1 cellular context compared by ENCODE assay signal in genomic region chr2:106147159-106147558, GRCh38.
A peak's percentile ranks its signal among the peaks of the same experiment; 100 is the strongest.
TF ChIP-seq lines count a peak whose summit lies in the region.

No MANE protein-coding gene starts in this region.

TF ChIP-seq in SK-N-SH, 30 proteins besides CTCF, POLR2A, EP300 and RAD21 (continued from another document):
- TF ChIP-seq ELF1 (IDR thresholded peaks at IDR 0.05), result no peak
- 0 out of 2 replicates have a peak, but pooled peaks have one; percentile 6 for TF ChIP-seq TCF12 (IDR thresholded peaks at IDR 0.05)
- TF ChIP-seq SIN3A (IDR thresholded peaks at IDR 0.05; ENCODE audit: borderline replicate concordance, low read depth, low read length), result no peak
